ENCODE assay signal across 27 cellular contexts in the genomic region with DNA sequence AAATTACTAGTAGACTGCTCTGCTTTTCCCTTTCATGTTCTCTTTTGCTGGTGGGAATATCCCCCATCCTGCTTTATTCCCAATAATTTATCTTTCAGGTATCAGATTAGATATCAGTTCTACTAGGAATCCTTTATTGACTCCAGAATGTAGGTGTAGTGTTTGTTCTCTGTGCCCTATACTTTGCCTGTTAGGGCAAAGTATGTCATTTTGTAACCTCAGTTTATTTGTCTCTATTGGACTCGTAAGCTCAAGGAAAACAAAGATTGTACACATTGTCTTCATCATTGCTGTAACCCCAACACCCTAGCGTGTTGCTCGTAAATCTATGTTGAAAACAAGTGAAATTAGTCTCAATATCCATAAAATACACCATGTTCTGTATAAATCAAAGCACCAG.
"Had no signal": no experiment of that assay in that cellular context is flagged by ENCODE, and none has a peak within 500 bp of the region (broad histone marks: within the 10 kb centered on the region; RNA-seq: fewer than 3 reads in every experiment).

No MANE protein-coding gene starts in this region.

- DNase-seq: colonic mucosa; cortex of kidney; dermis blood vessel endothelial cell; dorsolateral prefrontal cortex; effector CD4-positive, alpha-beta T cell; effector CD8-positive, alpha-beta T cell; effector memory CD4-positive, alpha-beta T cell; effector memory CD8-positive, alpha-beta T cell; endodermal cell; erythroblast; esophagus squamous epithelium; foreskin fibroblast; foreskin keratinocyte; foreskin melanocyte; gastrocnemius medialis; glutamatergic neuron; head of caudate nucleus; heart left ventricle; heart right ventricle had no signal

- H3K27ac ChIP-seq: colonic mucosa, coronary artery, dorsolateral prefrontal cortex, epithelial cell of prostate, esophagus muscularis mucosa, esophagus squamous epithelium, foreskin keratinocyte, gastrocnemius medialis, gastroesophageal sphincter, heart left ventricle, heart right ventricle had no signal

- ATAC-seq: effector memory CD8-positive, alpha-beta T cell; esophagus mucosa; foreskin keratinocyte; gastrocnemius medialis; gastroesophageal sphincter; heart left ventricle; heart right ventricle had no signal

- H3K4me3 ChIP-seq: colonic mucosa, coronary artery, dorsolateral prefrontal cortex, esophagus muscularis mucosa, esophagus squamous epithelium, gastrocnemius medialis, gastroesophageal sphincter, heart left ventricle, heart right ventricle had no signal

- H3K36me3 ChIP-seq: colonic mucosa, esophagus muscularis mucosa, gastrocnemius medialis, gastroesophageal sphincter, heart right ventricle had no signal

- FAIRE-seq: endometrium, endothelial cell of umbilical vein, frontal cortex had no signal

- H3K9me3 ChIP-seq: colonic mucosa, gastrocnemius medialis had no signal

- H3K27me3 ChIP-seq: colonic mucosa, dorsolateral prefrontal cortex, esophagus muscularis mucosa, esophagus squamous epithelium, foreskin keratinocyte, gastrocnemius medialis, gastroesophageal sphincter, heart left ventricle, heart right ventricle had no signal

- H3K4me1 ChIP-seq: colonic mucosa, esophagus squamous epithelium, foreskin keratinocyte, gastrocnemius medialis, heart left ventricle, heart right ventricle had no signal
